8 cellular contexts compared by ENCODE assay signal in genomic region chr3:189961525-189962161, GRCh38.
DNase-seq lines count a peak whose midpoint lies in the region; ATAC-seq and TF ChIP-seq lines count a peak whose summit lies in the region.

No MANE protein-coding gene starts in this region.

- no peak overlapping the region for H3K9ac ChIP-seq in OCI-LY1 (ENCODE audit: low read length)

- no peaks in the 10 kb centered on the region for H3K36me3 Mint-ChIP-seq in naive thymus-derived CD4-positive, alpha-beta T cell

- peaks cover 7 to 19% (median 15%) of the 10 kb centered on the region in 5 donors for H3K27me3 Mint-ChIP-seq in naive thymus-derived CD4-positive, alpha-beta T cell

- H3K27ac Mint-ChIP-seq in naive thymus-derived CD4-positive, alpha-beta T cell = no peak overlapping the region

- peak overlapping the region in 1 of 10 donors; percentile 29 for H3K4me3 Mint-ChIP-seq in naive thymus-derived CD4-positive, alpha-beta T cell

- H3K79me2 ChIP-seq in OCI-LY1 (ENCODE audit: insufficient read depth, low read length) = no peaks in the 10 kb centered on the region

- ATAC-seq in GM21529 (IDR thresholded peaks at IDR 0.05; ENCODE audit: unreplicated experiment) = peak; percentile 88
- peak; percentile 85 for ATAC-seq in esophagus mucosa
- peak; percentile 80 for ATAC-seq in naive thymus-derived CD4-positive, alpha-beta T cell

- H3K36me3 ChIP-seq in OCI-LY1 (ENCODE audit: insufficient read depth, low read length) = no peaks in the 10 kb centered on the region
- no peaks in the 10 kb centered on the region for H3K36me3 ChIP-seq in naive thymus-derived CD4-positive, alpha-beta T cell (ENCODE audit: control insufficient read depth in 2 of 3, insufficient read depth in 3 of 3, low read length in 3 of 3)

- no peaks in the 10 kb centered on the region for H4K20me1 ChIP-seq in OCI-LY1 (ENCODE audit: insufficient read depth, low read length)

- POLR2A ChIA-PET in naive thymus-derived CD4-positive, alpha-beta T cell (lab: Charles Lee) = no interaction called here

- H3K27me3 ChIP-seq in OCI-LY1 (ENCODE audit: insufficient read depth, low read length) = no peaks in the 10 kb centered on the region
- H3K27me3 ChIP-seq in naive thymus-derived CD4-positive, alpha-beta T cell (ENCODE audit: control insufficient read depth in 2 of 2, insufficient read depth in 2 of 2, low read length in 2 of 2) = no peaks in the 10 kb centered on the region

- no peak overlapping the region for H2AFZ ChIP-seq in OCI-LY1 (ENCODE audit: low read length)

- no peak overlapping the region for H3K4me2 ChIP-seq in OCI-LY1 (ENCODE audit: low read length)

- DNase-seq in DMS114 treated with DMSO at 0.1 percent for 48 hours (lab: John Stamatoyannopoulos, UW; ENCODE audit: unreplicated experiment) (peak; percentile 59), activated T-cell treated with anti-CD3 and anti-CD28 coated beads for 1 hour (ENCODE audit: low read depth) (peak; percentile 53)
- DNase-seq in Jurkat, Clone E6-1 (ENCODE audit: low read depth, low spot score) = peak; percentile 41
- DNase-seq in naive thymus-derived CD4-positive, alpha-beta T cell = peak in 8 of 9 donors; percentile 31 to 67 (median 44)
- DNase-seq in stimulated activated naive CD4-positive, alpha-beta T cell (lab: John Stamatoyannopoulos, UW) = peak; percentile 3 to 56 (median 20)

- no peaks in the 10 kb centered on the region for H3K9me2 ChIP-seq in OCI-LY1 (ENCODE audit: low read depth, low read length)

- H3K9me3 ChIP-seq in OCI-LY1 (ENCODE audit: low read length) = no peaks in the 10 kb centered on the region
- H3K9me3 ChIP-seq in naive thymus-derived CD4-positive, alpha-beta T cell (ENCODE audit: control insufficient read depth in 2 of 3, low read length in 3 of 3) = no peaks in the 10 kb centered on the region

- CTCF ChIA-PET in naive thymus-derived CD4-positive, alpha-beta T cell (lab: Charles Lee) = interaction anchor here (0.6 to 2.1 kb wide), 18 partner anchors 12 to 800 kb away, joined by 3 to 9 read pairs (median 4); partner anchors contain the start of gene CLDN1

- peaks cover 2 to 10% (median 6%) of the 10 kb centered on the region in 7 donors for H3K4me1 Mint-ChIP-seq in naive thymus-derived CD4-positive, alpha-beta T cell

- no peak overlapping the region for H3K27ac ChIP-seq in OCI-LY1 (ENCODE audit: low read depth, low read length, poor library complexity, severe bottlenecking)
- H3K27ac ChIP-seq in naive thymus-derived CD4-positive, alpha-beta T cell (ENCODE audit: low read depth, low read length) = no peak overlapping the region

- intact Hi-C loops in naive thymus-derived CD4-positive, alpha-beta T cell (cut with micrococcal nuclease) = loop anchor here (1.0 to 5.0 kb wide), 3 partner anchors 241 to 736 kb away; partner anchors contain the start of gene IL1RAP (in 1 of the 2)

- no peaks in the 10 kb centered on the region for H3K9me3 Mint-ChIP-seq in naive thymus-derived CD4-positive, alpha-beta T cell

- no peak overlapping the region for H3K4me3 ChIP-seq in Jurkat, Clone E6-1 (ENCODE audit: low read length)
- H3K4me3 ChIP-seq in OCI-LY1 (ENCODE audit: low read depth, low read length, poor library complexity, severe bottlenecking) = no peak overlapping the region
- H3K4me3 ChIP-seq in naive thymus-derived CD4-positive, alpha-beta T cell (ENCODE audit: low read length) = no peak overlapping the region

- H3F3A ChIP-seq in OCI-LY1 (ENCODE audit: insufficient read depth, low read length) = no peaks in the 10 kb centered on the region

- H3K4me1 ChIP-seq in OCI-LY1 (ENCODE audit: insufficient read depth, low read length, severe bottlenecking) = no peaks in the 10 kb centered on the region
- H3K4me1 ChIP-seq in naive thymus-derived CD4-positive, alpha-beta T cell (ENCODE audit: control insufficient read depth in 2 of 2, insufficient read depth in 2 of 2, low read length in 2 of 2) = no peaks in the 10 kb centered on the region

- peak; percentile 98 for TF ChIP-seq CTCF in OCI-LY1 (IDR thresholded peaks at IDR 0.05; ENCODE audit: low read length)
